28 cellular contexts compared by ENCODE assay signal in the genomic region with DNA sequence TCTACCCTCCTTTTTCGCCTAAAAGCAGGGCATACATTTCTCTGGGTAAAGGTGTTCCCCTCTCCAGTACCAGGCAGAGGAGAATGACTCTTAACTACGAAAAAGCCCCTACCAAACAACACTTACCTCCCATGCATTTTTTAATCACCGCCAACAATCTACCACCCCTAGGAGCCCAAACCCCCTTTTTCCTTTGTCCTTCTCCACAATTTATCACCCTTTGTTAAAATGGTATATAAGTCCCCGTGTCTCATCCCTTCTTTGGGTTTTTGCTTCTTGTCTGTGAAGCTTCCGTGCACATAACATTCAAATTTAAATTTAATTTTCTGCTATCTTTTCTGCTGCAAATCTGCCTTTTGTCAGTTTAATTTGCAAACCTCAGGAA. TPM values are rescaled to one million over a fixed set of nuclear protein-coding genes. Genes with fewer than 3 reads are reported as not detected.
A peak's percentile ranks its signal among the peaks of the same experiment; 100 is the strongest.
DNase-seq lines count a peak whose midpoint lies in the region; ATAC-seq and TF ChIP-seq lines count a peak whose summit lies in the region.
"Had no signal": no experiment of that assay in that cellular context is flagged by ENCODE, and none has a peak within 500 bp of the region (broad histone marks: within the 10 kb centered on the region; RNA-seq: fewer than 3 reads in every experiment).

No MANE protein-coding gene starts in this region.

- no peak overlapping the region for H2BK5ac ChIP-seq in H9 (ENCODE audit: insufficient read length, low read length)

- H3K14ac ChIP-seq in H9 (ENCODE audit: insufficient read depth, low read length), result no peak overlapping the region

- H3K27me3 ChIP-seq in H9 (ENCODE audit: insufficient read depth, low read length), result no peaks in the 10 kb centered on the region
- peaks cover 24% of the 10 kb centered on the region for H3K27me3 ChIP-seq in NT2/D1 (ENCODE audit: insufficient read depth, insufficient read length)
- H3K27me3 ChIP-seq in aorta (ENCODE audit: control insufficient read depth in 1 of 2, insufficient read depth in 2 of 2, low read length in 1 of 2), result no peaks in the 10 kb centered on the region
- H3K27me3 ChIP-seq in ascending aorta, result no peaks in the 10 kb centered on the region
- H3K27me3 ChIP-seq: BE2C had no signal

- H3K27ac ChIP-seq in H9 (ENCODE audit: insufficient read length, low read depth, low read length) (no peak overlapping the region), aorta (ENCODE audit: low read depth in 1 of 2, low read length in 2 of 2) (no peak overlapping the region), ascending aorta (no peak overlapping the region)
- H3K27ac ChIP-seq: RWPE1 had no signal

- intact Hi-C loops in aorta (cut with DNase I) (no loop called here), ascending aorta (cut with DNase I) (no loop called here)

- no peak for ATAC-seq in aorta (ENCODE audit: low FRiP score)
- ATAC-seq: GM12878 had no signal

- H3K36me3 ChIP-seq in NT2/D1 (ENCODE audit: insufficient read depth, insufficient read length, low read length) (no peaks in the 10 kb centered on the region), aorta (ENCODE audit: control insufficient read depth in 1 of 2, insufficient read depth in 2 of 2, low read length in 1 of 2) (no peaks in the 10 kb centered on the region), ascending aorta (no peaks in the 10 kb centered on the region)
- H3K36me3 ChIP-seq: BE2C had no signal

- no peak overlapping the region for H4K8ac ChIP-seq in H9 (replicated peaks; ENCODE audit: insufficient read length, low read depth, low read length)

- H3K79me2 ChIP-seq in H9 (ENCODE audit: insufficient read depth, low read length), result no peaks in the 10 kb centered on the region

- H4K20me1 ChIP-seq in H9 (ENCODE audit: control insufficient read depth, insufficient read depth, insufficient read length), result no peaks in the 10 kb centered on the region

- no peak overlapping the region for H2BK15ac ChIP-seq in H9 (ENCODE audit: low read depth, low read length)

- H3K9me3 Mint-ChIP-seq in H9 (peaks cover 27% of the 10 kb centered on the region in 2 experiments), progenitor cell of endocrine pancreas (ENCODE audit: low read depth) (no peaks in the 10 kb centered on the region)

- no CpG with 5 or more reads among the region's 5 CpGs for WGBS in H9 (ENCODE audit: extremely low coverage, insufficient read length, low lambda C conversion rate)
- WGBS in aorta, 2 donors, result 77 to 94% methylated on average over 5 of the region's 5 CpGs

- H3K9me3 ChIP-seq in H9 (ENCODE audit: control insufficient read depth, low read depth, low read length) (no peaks in the 10 kb centered on the region), NT2/D1 (ENCODE audit: insufficient read depth, low read length) (peaks cover 18% of the 10 kb centered on the region), aorta (ENCODE audit: control insufficient read depth, low read length) (no peaks in the 10 kb centered on the region), ascending aorta (no peaks in the 10 kb centered on the region)
- H3K9me3 ChIP-seq: BE2C had no signal

- H3T11ph ChIP-seq in H9 (ENCODE audit: low read length), result no peak overlapping the region

- peak overlapping the region; percentile 44 to 84 (median 79); a peak in 5 of 7 replicates for H3K27ac Mint-ChIP-seq in H9
- H3K27ac Mint-ChIP-seq in progenitor cell of endocrine pancreas, result peak overlapping the region; percentile 20
- H3K27ac Mint-ChIP-seq: CD14-positive monocyte had no signal

- H3K4me3 ChIP-seq in NT2/D1 (ENCODE audit: insufficient read length, low read depth) (no peak overlapping the region), aorta (ENCODE audit: low read length in 2 of 2) (no peak overlapping the region), ascending aorta (no peak overlapping the region)
- H3K4me3 ChIP-seq: GM12878 had no signal

- no peak overlapping the region for H2BK12ac ChIP-seq in H9 (ENCODE audit: insufficient read length, low read depth, low read length)

- H3K9ac ChIP-seq in H9 (ENCODE audit: extremely low read depth, insufficient read length, low read length) (no peak overlapping the region), NT2/D1 (ENCODE audit: insufficient read length, low read depth) (peak overlapping the region; percentile 14)

- peaks cover 43 to 45% of the 10 kb centered on the region in 2 experiments for H3K4me1 Mint-ChIP-seq in H9
- H3K4me1 Mint-ChIP-seq in progenitor cell of endocrine pancreas (ENCODE audit: low read depth), result peaks cover 18% of the 10 kb centered on the region
- H3K4me1 Mint-ChIP-seq: CD14-positive monocyte; CD8-positive, alpha-beta memory T cell had no signal

- no peaks in the 10 kb centered on the region for H3K79me1 ChIP-seq in H9 (ENCODE audit: insufficient read depth, low read depth, low read length, poor library complexity, severe bottlenecking)

- no peak overlapping the region for H4K5ac ChIP-seq in H9 (ENCODE audit: insufficient read length, low read depth, low read length)

- H4K91ac ChIP-seq in H9 (ENCODE audit: insufficient read length, low read depth, low read length), result no peak overlapping the region

- H3K4me3 Mint-ChIP-seq in H9 (peak overlapping the region in 1 of 2 experiments; percentile 8; a peak in 1 of 5 replicates), progenitor cell of endocrine pancreas (ENCODE audit: low read depth) (no peak overlapping the region)
- H3K4me3 Mint-ChIP-seq: CD14-positive monocyte; CD8-positive, alpha-beta memory T cell had no signal

- no peak overlapping the region for H3K4me2 ChIP-seq in H9 (ENCODE audit: insufficient read depth, insufficient read length, low read length)

- no peaks in the 10 kb centered on the region for H3K23me2 ChIP-seq in H9 (ENCODE audit: insufficient read length, low read depth, low read length, poor library complexity, severe bottlenecking)

- H3K18ac ChIP-seq in H9 (ENCODE audit: insufficient read length, low read depth, low read length), result no peak overlapping the region

- H3K4ac ChIP-seq in H9 (ENCODE audit: low read depth, low read length), result no peak overlapping the region

- H3K36me3 Mint-ChIP-seq in H9 (ENCODE audit: insufficient read depth in 1 of 3, low read depth in 3 of 3), result peaks cover 0 to 18% (median 12%) of the 10 kb centered on the region in 3 experiments; a peak in 6 of 7 replicates
- H3K36me3 Mint-ChIP-seq in progenitor cell of endocrine pancreas (ENCODE audit: insufficient read depth), result peaks cover 1% of the 10 kb centered on the region
- H3K36me3 Mint-ChIP-seq: CD14-positive monocyte; CD8-positive, alpha-beta memory T cell had no signal

- DNase-seq in H9, result no peak
- no peak for DNase-seq in NT2/D1 (ENCODE audit: low read depth, low spot score)
- peak; percentile 3 for DNase-seq in islet precursor cell
- DNase-seq in progenitor cell of endocrine pancreas (ENCODE audit: low spot score, unreplicated experiment), result no peak
- no peak for DNase-seq in ureter (ENCODE audit: low spot score)
- no peak for DNase-seq in aorta
- DNase-seq in ascending aorta (ENCODE audit: low spot score in 2 of 2), result no peak
- DNase-seq: 8988T, ACHN, DMS 273 treated with DMSO at 0.1 percent for 48 hours, DMS79, EL, GDM1, H7, HFFc6, NCI-H1092, NCI-H1417 treated with DMSO at 0.1 percent for 48 hours, NCI-H1694 treated with DMSO at 0.1 percent for 48 hours, NCI-H2081, NCI-H2227 treated with DMSO at 0.1 percent for 48 hours, NCI-H510A, NCI-H69, SHP77 had no signal

- peaks cover 8% of the 10 kb centered on the region for H3K27me3 Mint-ChIP-seq in H9 (ENCODE audit: low read depth)
- peaks cover 7% of the 10 kb centered on the region for H3K27me3 Mint-ChIP-seq in progenitor cell of endocrine pancreas

- H2AFZ ChIP-seq in H9 (ENCODE audit: low read length), result no peak overlapping the region

- H2BK120ac ChIP-seq in H9 (ENCODE audit: low read depth, low read length, poor library complexity, severe bottlenecking), result no peak overlapping the region

- H3K4me1 ChIP-seq in H9 (ENCODE audit: insufficient read depth, low read length), result no peaks in the 10 kb centered on the region; the same call in 1 of the 2 replicates
- H3K4me1 ChIP-seq in NT2/D1 (ENCODE audit: insufficient read depth, insufficient read length), result peaks cover 25% of the 10 kb centered on the region
- no peaks in the 10 kb centered on the region for H3K4me1 ChIP-seq in aorta (ENCODE audit: control insufficient read depth in 1 of 2, insufficient read depth in 2 of 2, low read length in 2 of 2)
- no peaks in the 10 kb centered on the region for H3K4me1 ChIP-seq in ascending aorta
- H3K4me1 ChIP-seq: BE2C had no signal

- H2AK5ac ChIP-seq in H9 (ENCODE audit: insufficient read length, low read length), result no peak overlapping the region

- no peak overlapping the region for H3K56ac ChIP-seq in H9 (ENCODE audit: insufficient read length, low read depth, low read length)

- H3K23ac ChIP-seq in H9 (ENCODE audit: insufficient read length, low read depth, low read length), result no peak overlapping the region

- no peak for TF ChIP-seq CTCF in H9 (conservative IDR thresholded peaks at IDR 0.05)
- no peak for TF ChIP-seq CTCF in progenitor cell of endocrine pancreas (IDR thresholded peaks at IDR 0.05; ENCODE audit: unreplicated experiment)
- TF ChIP-seq CTCF in ascending aorta (IDR thresholded peaks at IDR 0.05), result no peak

- H2BK20ac ChIP-seq in H9 (ENCODE audit: low read depth, low read length, poor library complexity, severe bottlenecking), result no peak overlapping the region

RNA-seq across cellular contexts. Expression of a gene that starts 27.6 kb away (rescaled TPM):
- total RNA-seq in H9 (2021) (232 and 234 TPM in 2 replicates), progenitor cell of endocrine pancreas (271 TPM in 2 replicates), ureter (90.4 TPM), aorta (100 to 1,000 TPM; 289 to 301 TPM), ascending aorta (699 TPM)
- polyA plus RNA-seq in aorta, result 100 to 1,000 TPM in 1 of 2 donors, 10 to 100 TPM in 1; 97.3 to 963 TPM
